In the genomic region with DNA sequence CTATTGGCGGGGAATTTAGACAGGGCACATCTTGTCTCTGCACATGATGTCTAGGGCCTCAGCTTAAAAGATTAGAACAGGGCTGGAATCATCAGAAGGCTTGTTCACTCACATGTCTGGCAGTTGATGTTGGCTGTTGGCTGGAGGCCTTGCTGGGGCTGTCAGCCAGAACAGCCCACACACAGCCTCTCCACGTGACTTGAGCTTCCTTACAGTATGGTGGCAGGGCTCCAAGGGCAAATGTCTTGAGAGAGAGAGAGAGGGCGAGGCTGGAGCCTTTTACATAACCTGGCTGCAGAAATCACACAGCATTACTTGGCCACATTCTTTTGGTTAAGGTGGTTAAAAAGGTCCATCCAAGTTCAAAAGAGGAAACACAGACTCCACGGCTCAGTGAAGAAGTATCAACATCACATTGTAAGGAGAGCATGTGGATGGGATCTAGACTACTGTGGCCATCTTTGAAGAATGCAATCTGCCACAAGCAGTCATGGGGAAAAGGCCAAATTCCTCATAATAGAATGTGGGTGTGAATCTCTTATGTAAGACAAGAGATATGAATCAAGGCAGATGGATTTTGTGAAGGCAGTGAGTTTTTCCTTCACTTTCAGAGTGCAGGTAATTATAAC, we compare ENCODE assay signal across 8 cellular contexts. TPM values are rescaled to one million over a fixed set of nuclear protein-coding genes. Genes with fewer than 3 reads are reported as not detected.
DNase-seq lines count a peak whose midpoint lies in the region; ATAC-seq and TF ChIP-seq lines count a peak whose summit lies in the region.

No MANE protein-coding gene starts in this region.

- DNase-seq in GM04503 (ENCODE audit: low read depth) (peak; percentile 96), OCI-LY7 (ENCODE audit: low spot score) (no peak), coronary artery (ENCODE audit: low spot score) (peak; percentile 84), NCI-H526 (lab: John Stamatoyannopoulos, UW) (no peak), SHP77 treated with DMSO at 0.1 percent for 48 hours (lab: John Stamatoyannopoulos, UW) (no peak)

- H3K4me1 ChIP-seq in OCI-LY7 (ENCODE audit: insufficient read depth, low read length, poor library complexity, severe bottlenecking) (peaks cover 20% of the 10 kb centered on the region), muscle layer of duodenum (ENCODE audit: control insufficient read depth in 1 of 2, insufficient read depth in 2 of 2, low read length in 2 of 2) (peaks cover 0 to 4% of the 10 kb centered on the region in 2 donors)

- H3K9me3 ChIP-seq in OCI-LY7 (ENCODE audit: low read length) = no peaks in the 10 kb centered on the region
- no peaks in the 10 kb centered on the region for H3K9me3 ChIP-seq in muscle layer of duodenum (ENCODE audit: control insufficient read depth in 1 of 2, low read length in 2 of 2)

- H3K4me3 ChIP-seq in OCI-LY7 (ENCODE audit: low read depth, low read length, poor library complexity, severe bottlenecking) (no peak overlapping the region), coronary artery (no peak overlapping the region), muscle layer of duodenum (ENCODE audit: low read depth in 1 of 2, low read length in 2 of 2) (no peak overlapping the region)

- TF ChIP-seq CTCF in OCI-LY7 (conservative IDR thresholded peaks at IDR 0.05; ENCODE audit: low read length) (no peak), coronary artery (IDR thresholded peaks at IDR 0.05) (no peak)

- ATAC-seq in HG03439 (IDR thresholded peaks at IDR 0.05; ENCODE audit: unreplicated experiment) (no peak), GM21423 (IDR thresholded peaks at IDR 0.05; ENCODE audit: unreplicated experiment) (no peak)

- no peak overlapping the region for H3K4me2 ChIP-seq in OCI-LY7 (ENCODE audit: low read length)

- H3K27ac ChIP-seq in OCI-LY7 (ENCODE audit: low read depth, low read length, poor library complexity, severe bottlenecking) (no peak overlapping the region), coronary artery (peak overlapping the region; percentile 42 to 54), muscle layer of duodenum (ENCODE audit: low read length) (peak overlapping the region; percentile 2)

- H3K9me2 ChIP-seq in OCI-LY7 (ENCODE audit: insufficient read depth, low read length) = no peaks in the 10 kb centered on the region

- CTCF ChIA-PET in OCI-LY7 (lab: Charles Lee; ENCODE audit: unreplicated experiment) = no interaction called here

- H3K79me2 ChIP-seq in OCI-LY7 (ENCODE audit: insufficient read depth, low read depth, low read length) = no peaks in the 10 kb centered on the region

- POLR2A ChIA-PET in OCI-LY7 (lab: Charles Lee) = no interaction called here

- no TSS peak for BruUV-seq in OCI-LY7 (replicated peaks; lab: Mats Ljungman, UMichigan)

- H4K20me1 ChIP-seq in OCI-LY7 (ENCODE audit: insufficient read depth, low read length) = no peaks in the 10 kb centered on the region

- intact Hi-C loops in OCI-LY7 (cut with micrococcal nuclease; ENCODE audit: unreplicated experiment) = no loop called here

- peak overlapping the region; percentile 39; the same call in 1 of the 2 replicates for H2AFZ ChIP-seq in OCI-LY7 (ENCODE audit: low read length)

- no peaks in the 10 kb centered on the region for H3K27me3 ChIP-seq in muscle layer of duodenum (ENCODE audit: low read depth, low read length)

- no peaks in the 10 kb centered on the region for H3K36me3 ChIP-seq in OCI-LY7 (ENCODE audit: insufficient read depth, low read length)
- no peaks in the 10 kb centered on the region for H3K36me3 ChIP-seq in muscle layer of duodenum (ENCODE audit: control insufficient read depth in 1 of 2, insufficient read depth in 2 of 2, low read length in 2 of 2)

RNA-seq across cellular contexts. Expression of a gene that starts 30.4 kb away (rescaled TPM):
- total RNA-seq in OCI-LY7 (2014; rRNA removed; shearing (Covaris generic)) = 316 and 337 TPM in 2 replicates
- total RNA-seq in OCI-LY7 (2022) = 278 and 320 TPM in 2 replicates

RNA-seq across cellular contexts. Expression of a gene that starts 54.8 kb away (rescaled TPM):
- 2.9 and 5.5 TPM in 2 replicates for total RNA-seq in OCI-LY7 (2014; rRNA removed; shearing (Covaris generic))
- total RNA-seq in OCI-LY7 (2022) = 9.0 and 10.8 TPM in 2 replicates

RNA-seq across cellular contexts. Expression of a gene that starts 57.3 kb away (rescaled TPM):
- total RNA-seq in OCI-LY7 (2014; rRNA removed; shearing (Covaris generic)) = 11.7 and 16.5 TPM in 2 replicates
- total RNA-seq in OCI-LY7 (2022) = 26.0 and 26.6 TPM in 2 replicates

Comparison
In these comparisons a context has a peak if more than half of its experiments do, and no peak if none do; other contexts are left out.
1. DNase-seq: peak in GM04503 (single experiment) and coronary artery (single experiment); none in OCI-LY7 (single experiment), NCI-H526 (0 of 2) and SHP77 treated with DMSO at 0.1 percent for 48 hours (single experiment).